ENCODE assay signal across 7 cellular contexts in the genomic region with DNA sequence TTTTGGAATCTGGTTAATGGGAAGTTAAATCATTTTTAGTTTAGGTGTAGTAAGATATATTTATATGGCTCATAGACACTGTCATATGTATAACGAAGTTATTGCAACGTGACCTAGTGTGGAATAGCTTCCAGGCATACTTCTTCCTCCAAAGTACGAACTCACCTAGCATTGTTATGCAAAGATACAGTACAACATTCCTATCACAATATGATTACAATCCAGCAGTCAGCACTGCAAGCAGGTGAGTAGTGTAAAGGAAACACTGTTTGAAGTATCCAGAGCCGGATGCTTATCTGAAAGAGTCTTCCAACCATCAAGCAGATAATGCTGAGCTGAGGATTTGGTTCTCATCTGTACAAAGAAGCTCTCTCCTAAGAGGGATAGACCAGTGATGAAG.
"Had no signal": no experiment of that assay in that cellular context is flagged by ENCODE, and none has a peak within 500 bp of the region (broad histone marks: within the 10 kb centered on the region; RNA-seq: fewer than 3 reads in every experiment).

No MANE protein-coding gene starts in this region.

- H3K4me3 Mint-ChIP-seq: H9, IgD-negative memory B cell had no signal

- H3K9ac ChIP-seq: GM23248 had no signal

- ATAC-seq: HepG2 had no signal

- H2AFZ ChIP-seq: GM23248 had no signal

- H3K27ac Mint-ChIP-seq: H9, IgD-negative memory B cell had no signal

- H3K36me3 Mint-ChIP-seq: IgD-negative memory B cell had no signal

- H3K4me3 ChIP-seq: GM23248 had no signal

- H3K27ac ChIP-seq: GM23248 had no signal

- FAIRE-seq: H54, HepG2 had no signal

- DNase-seq: GM23248, GOT3, H9, HCEC 1CT had no signal
